ENCODE assay signal across 8 cellular contexts in genomic region chr5:98750693-98751092, GRCh38. TPM values are rescaled to one million over a fixed set of nuclear protein-coding genes. Genes with fewer than 3 reads are reported as not detected.
DNase-seq lines count a peak whose midpoint lies in the region; ATAC-seq and TF ChIP-seq lines count a peak whose summit lies in the region.

No MANE protein-coding gene starts in this region.

- no peaks in the 10 kb centered on the region for H3K4me1 Mint-ChIP-seq in naive thymus-derived CD4-positive, alpha-beta T cell

- no peaks in the 10 kb centered on the region for H3K9me3 ChIP-seq in DND-41 (ENCODE audit: insufficient read depth, low read length, severe bottlenecking)
- no peaks in the 10 kb centered on the region for H3K9me3 ChIP-seq in naive thymus-derived CD4-positive, alpha-beta T cell (ENCODE audit: control insufficient read depth in 2 of 3, low read length in 3 of 3)

- no peak overlapping the region for H3K4me3 Mint-ChIP-seq in naive thymus-derived CD4-positive, alpha-beta T cell

- POLR2A ChIA-PET in naive thymus-derived CD4-positive, alpha-beta T cell (lab: Charles Lee) = no interaction called here

- H3K27ac ChIP-seq in DND-41 (ENCODE audit: low read length) = no peak overlapping the region
- H3K27ac ChIP-seq in naive thymus-derived CD4-positive, alpha-beta T cell (ENCODE audit: low read depth, low read length) = no peak overlapping the region

- peaks cover 0 to 11% (median 5%) of the 10 kb centered on the region in 5 donors for H3K27me3 Mint-ChIP-seq in naive thymus-derived CD4-positive, alpha-beta T cell

- intact Hi-C loops in naive thymus-derived CD4-positive, alpha-beta T cell (cut with micrococcal nuclease) = no loop called here
- intact Hi-C loops in left ventricle myocardium superior (cut with micrococcal nuclease) = no loop called here

- peaks cover 0 to 10% (median 1%) of the 10 kb centered on the region in 11 donors for H3K9me3 Mint-ChIP-seq in naive thymus-derived CD4-positive, alpha-beta T cell

- no peaks in the 10 kb centered on the region for H3K27me3 ChIP-seq in DND-41 (ENCODE audit: insufficient read depth, low read length, poor library complexity)
- no peaks in the 10 kb centered on the region for H3K27me3 ChIP-seq in naive thymus-derived CD4-positive, alpha-beta T cell (ENCODE audit: control insufficient read depth in 2 of 2, insufficient read depth in 2 of 2, low read length in 2 of 2)

- no peak overlapping the region for H3K4me2 ChIP-seq in DND-41 (ENCODE audit: insufficient read depth, low read length)

- DNase-seq in DND-41 = peak; percentile 9
- DNase-seq in LoVo (ENCODE audit: low spot score) = peak; percentile 17
- DNase-seq in epithelial cell of proximal tubule (ENCODE audit: low read depth) = no peak
- no peak for DNase-seq in naive thymus-derived CD4-positive, alpha-beta T cell
- no peak for DNase-seq in left ventricle myocardium superior
- DNase-seq in occipital lobe (lab: John Stamatoyannopoulos, UW) = no peak
- DNase-seq in NCI-H1105 (lab: John Stamatoyannopoulos, UW) = no peak

- H4K20me1 ChIP-seq in DND-41 (ENCODE audit: insufficient read depth, low read length) = no peaks in the 10 kb centered on the region

- H3K27ac Mint-ChIP-seq in naive thymus-derived CD4-positive, alpha-beta T cell = no peak overlapping the region

- peak; percentile 62 for TF ChIP-seq CTCF in DND-41 (IDR thresholded peaks at IDR 0.05; ENCODE audit: borderline replicate concordance, extremely low read depth, low read length, poor library complexity, severe bottlenecking)
- peak; percentile 67 for TF ChIP-seq CTCF in epithelial cell of proximal tubule (conservative IDR thresholded peaks at IDR 0.05; ENCODE audit: low read depth, low read length)

- H3K79me2 ChIP-seq in DND-41 (ENCODE audit: insufficient read depth, low read length) = no peaks in the 10 kb centered on the region

- CTCF ChIA-PET in naive thymus-derived CD4-positive, alpha-beta T cell (lab: Charles Lee) = no interaction called here

- H3K36me3 ChIP-seq in DND-41 (ENCODE audit: insufficient read depth, low read length) = no peaks in the 10 kb centered on the region
- no peaks in the 10 kb centered on the region for H3K36me3 ChIP-seq in naive thymus-derived CD4-positive, alpha-beta T cell (ENCODE audit: control insufficient read depth in 2 of 3, insufficient read depth in 3 of 3, low read length in 3 of 3)

- H2AFZ ChIP-seq in DND-41 (ENCODE audit: low read depth, low read length) = no peak overlapping the region

- peak; percentile 61; the same call in 2 of the 3 replicates for ATAC-seq in DND-41 (ENCODE audit: insufficient read depth, low read depth)
- ATAC-seq in GM21360 (IDR thresholded peaks at IDR 0.05; ENCODE audit: unreplicated experiment) = peak; percentile 99
- ATAC-seq in naive thymus-derived CD4-positive, alpha-beta T cell = no peak
- ATAC-seq in left ventricle myocardium superior = no peak

- no peaks in the 10 kb centered on the region for H3K4me1 ChIP-seq in DND-41 (ENCODE audit: insufficient read depth, low read length)
- no peaks in the 10 kb centered on the region for H3K4me1 ChIP-seq in naive thymus-derived CD4-positive, alpha-beta T cell (ENCODE audit: control insufficient read depth in 2 of 2, insufficient read depth in 2 of 2, low read length in 2 of 2)

- H3K4me3 ChIP-seq in DND-41 (ENCODE audit: low read depth in 1 of 2, low read length in 2 of 2) (no peak overlapping the region), epithelial cell of proximal tubule (ENCODE audit: low read depth, low read length) (no peak overlapping the region)
- no peak overlapping the region for H3K4me3 ChIP-seq in naive thymus-derived CD4-positive, alpha-beta T cell (ENCODE audit: low read length)

- no peaks in the 10 kb centered on the region for H3K36me3 Mint-ChIP-seq in naive thymus-derived CD4-positive, alpha-beta T cell

- H3K9ac ChIP-seq in DND-41 (ENCODE audit: low read depth, low read length) = no peak overlapping the region

RNA-seq across cellular contexts. Expression of gene RGMB, which starts 22.8 kb away (rescaled TPM):
- total RNA-seq in epithelial cell of proximal tubule = 19.5 and 20.9 TPM in 2 replicates
- 10 to 100 TPM in 3 of 5 experiments, 1 to 10 TPM in 1, under 1 TPM in 1; 0.41 to 22.4 (median 18.7) TPM for total RNA-seq in naive thymus-derived CD4-positive, alpha-beta T cell
- polyA plus RNA-seq in naive thymus-derived CD4-positive, alpha-beta T cell = 1 to 10 TPM; 5.3 to 7.4 TPM
- total RNA-seq in left ventricle myocardium superior = 14.3 TPM
- 51.9 TPM for total RNA-seq in occipital lobe

Comparison
In these comparisons a context has a peak if more than half of its experiments do, and no peak if none do; other contexts are left out.
1. ATAC-seq: peak in DND-41 (single experiment) and GM21360 (single experiment); none in naive thymus-derived CD4-positive, alpha-beta T cell (single experiment) and left ventricle myocardium superior (single experiment).
2. DNase-seq: peak in DND-41 (single experiment) and LoVo (single experiment); none in epithelial cell of proximal tubule (single experiment), naive thymus-derived CD4-positive, alpha-beta T cell (0 of 9), left ventricle myocardium superior (single experiment), occipital lobe (single experiment) and NCI-H1105 (single experiment).